Comparison of ENCODE assay signal across 27 cellular contexts in genomic region chr5:170387775-170388174, GRCh38. TPM values are rescaled to one million over a fixed set of nuclear protein-coding genes. Genes with fewer than 3 reads are reported as not detected.
A peak's percentile ranks its signal among the peaks of the same experiment; 100 is the strongest.
DNase-seq lines count a peak whose midpoint lies in the region; FAIRE-seq and TF ChIP-seq lines count a peak whose summit lies in the region.
"Had no signal": no experiment of that assay in that cellular context is flagged by ENCODE, and none has a peak within 500 bp of the region (broad histone marks: within the 10 kb centered on the region; RNA-seq: fewer than 3 reads in every experiment).

No MANE protein-coding gene starts in this region.

- intact Hi-C loops in breast epithelium (cut with DNase I; ENCODE audit: low total_unique reads) = no loop called here
- intact Hi-C loops in mammary epithelial cell (cut with micrococcal nuclease) = no loop called here
- intact Hi-C loops in esophagus squamous epithelium (cut with DNase I) = no loop called here
- intact Hi-C loops in prostate gland (cut with DNase I) = loop anchor here (5.0 kb wide), 1 partner anchor 105 kb away; no protein-coding TSS in a partner anchor
- intact Hi-C loops in uterus (cut with DNase I; ENCODE audit: low total_unique reads) = no loop called here

- WGBS in mammary epithelial cell (ENCODE audit: low coverage, missing lambda C conversion rate) = 0% methylated on average over 2 of the region's 2 CpGs
- WGBS in esophagus squamous epithelium, 2 donors = 40% methylated on average over 1 of the region's 2 CpGs; no CpG with 5 or more reads in 1 of the 2 donors
- 35% methylated on average over 2 of the region's 2 CpGs for WGBS in prostate gland

- no peak for DNase-seq in breast epithelium (ENCODE audit: low spot score in 2 of 2)
- no peak for DNase-seq in mammary epithelial cell
- DNase-seq in esophagus squamous epithelium (lab: John Stamatoyannopoulos, UW) = no peak
- DNase-seq in prostate gland (ENCODE audit: low spot score) = no peak
- peak in 1 of 2 donors; percentile 33 for DNase-seq in uterus
- DNase-seq in frontal cortex (ENCODE audit: low spot score in 2 of 2) = no peak
- no peak for DNase-seq in hepatic stellate cell (ENCODE audit: low spot score)
- no peak for DNase-seq in NCI-H2029 (lab: John Stamatoyannopoulos, UW)
- DNase-seq: activated CD4-positive, alpha-beta T cell treated with anti-CD3 and anti-CD28 coated beads for 4 hours; activated naive CD4-positive, alpha-beta T cell treated with anti-CD3 and anti-CD28 coated beads for 36 hours; activated T-cell treated with anti-CD3 and anti-CD28 coated beads, Interleukin-2, amount 50 U/mL, for 72 hours; cortex of kidney; DMS79; HCEC 1CT; Kasumi-1; mesenchymal stem cell; naive B cell; NCI-H1694 treated with DMSO at 0.1 percent for 48 hours; NCI-H526 treated with DMSO at 0.1 percent for 48 hours; spleen; stimulated activated CD4-positive, alpha-beta T cell treated with anti-CD3 and anti-CD28 coated beads, Interleukin-2, amount 100 ng/mL, for 48 hours; stimulated activated naive CD4-positive, alpha-beta T cell; upper lobe of left lung had no signal

- CTCF ChIA-PET in mammary epithelial cell (lab: Charles Lee; ENCODE audit: low non-redundant PET) = no interaction called here

- H3K27me3 ChIP-seq in breast epithelium (no peaks in the 10 kb centered on the region), mammary epithelial cell (ENCODE audit: insufficient read depth, low read length) (peaks cover 14% of the 10 kb centered on the region), esophagus squamous epithelium (no peaks in the 10 kb centered on the region), prostate gland (replicated peaks; ENCODE audit: insufficient read depth) (no peaks in the 10 kb centered on the region), uterus (no peaks in the 10 kb centered on the region)
- H3K27me3 ChIP-seq: upper lobe of left lung had no signal

- TF ChIP-seq CTCF in breast epithelium (IDR thresholded peaks at IDR 0.05) (no peak), mammary epithelial cell (conservative IDR thresholded peaks at IDR 0.05 in 1 of 2, IDR thresholded peaks at IDR 0.05 in 1 of 2; ENCODE audit: extremely low read depth in 1 of 2, insufficient read depth in 1 of 2, low read depth in 1 of 2, low read length in 2 of 2) (no peak), esophagus squamous epithelium (IDR thresholded peaks at IDR 0.05) (no peak), prostate gland (IDR thresholded peaks at IDR 0.05) (no peak), uterus (IDR thresholded peaks at IDR 0.05) (no peak)

- no peaks in the 10 kb centered on the region for H3K79me2 ChIP-seq in mammary epithelial cell (ENCODE audit: insufficient read depth, low read length)

- no peak for TF ChIP-seq POLR2A in breast epithelium (IDR thresholded peaks at IDR 0.05)
- no peak for TF ChIP-seq POLR2A in esophagus squamous epithelium (IDR thresholded peaks at IDR 0.05)
- no peak for TF ChIP-seq POLR2A in prostate gland (IDR thresholded peaks at IDR 0.05)
- TF ChIP-seq POLR2A in uterus (IDR thresholded peaks at IDR 0.05) = no peak

- H4K20me1 ChIP-seq in mammary epithelial cell (ENCODE audit: insufficient read depth, low read length) = no peaks in the 10 kb centered on the region

- no peak for FAIRE-seq in frontal cortex (lab: Jason Lieb, UNC)
- FAIRE-seq: A204.1 had no signal

- H2AFZ ChIP-seq in mammary epithelial cell (ENCODE audit: low read depth, low read length) = no peak overlapping the region

- no TSS peak for BruUV-seq in mammary epithelial cell (replicated peaks; lab: Mats Ljungman, UMichigan)

- H3K9me3 ChIP-seq in breast epithelium = no peaks in the 10 kb centered on the region
- no peaks in the 10 kb centered on the region for H3K9me3 ChIP-seq in mammary epithelial cell (replicated peaks; ENCODE audit: insufficient read depth, low read length)
- H3K9me3 ChIP-seq in esophagus squamous epithelium = no peaks in the 10 kb centered on the region
- H3K9me3 ChIP-seq in prostate gland = no peaks in the 10 kb centered on the region
- H3K9me3 ChIP-seq in uterus = no peaks in the 10 kb centered on the region
- H3K9me3 ChIP-seq: spleen, upper lobe of left lung had no signal

- no peaks in the 10 kb centered on the region for H3K4me1 ChIP-seq in breast epithelium
- no peaks in the 10 kb centered on the region for H3K4me1 ChIP-seq in mammary epithelial cell (ENCODE audit: insufficient read depth, low read length)
- peaks cover 0 to 6% (median 0%) of the 10 kb centered on the region in 3 donors for H3K4me1 ChIP-seq in esophagus squamous epithelium
- no peaks in the 10 kb centered on the region for H3K4me1 ChIP-seq in prostate gland (replicated peaks)
- no peaks in the 10 kb centered on the region for H3K4me1 ChIP-seq in uterus

- H3K4me3 ChIP-seq in breast epithelium (peak overlapping the region in 2 of 3 donors; percentile 44 to 64), mammary epithelial cell (replicated peaks in 1 of 3; ENCODE audit: insufficient read depth in 1 of 3, low read depth in 2 of 3, low read length in 3 of 3) (no peak overlapping the region), esophagus squamous epithelium (peak overlapping the region; percentile 21 to 66 (median 36)), prostate gland (peak overlapping the region; percentile 2 to 11), uterus (peak overlapping the region; percentile 43 to 53)
- H3K4me3 ChIP-seq: SK-N-MC had no signal

- no peak overlapping the region for H3K4me2 ChIP-seq in mammary epithelial cell (ENCODE audit: insufficient read depth, low read depth, low read length)

- H3K36me3 ChIP-seq in breast epithelium (no peaks in the 10 kb centered on the region), mammary epithelial cell (ENCODE audit: insufficient read depth, low read length) (no peaks in the 10 kb centered on the region), esophagus squamous epithelium (no peaks in the 10 kb centered on the region), prostate gland (no peaks in the 10 kb centered on the region), uterus (no peaks in the 10 kb centered on the region)

- dilution Hi-C loops in mammary epithelial cell (cut with HindIII; ENCODE audit: low sequenced_read_pairs) = no loop called here

- no peak overlapping the region for H3K9ac ChIP-seq in mammary epithelial cell (ENCODE audit: insufficient read depth, low read length)

- H3K27ac ChIP-seq in breast epithelium = peak overlapping the region; percentile 72 to 88
- no peak overlapping the region for H3K27ac ChIP-seq in mammary epithelial cell (ENCODE audit: insufficient read depth, low read depth, low read length)
- H3K27ac ChIP-seq in esophagus squamous epithelium = peak overlapping the region; percentile 67 to 90 (median 77)
- H3K27ac ChIP-seq in prostate gland = peak overlapping the region; percentile 75 to 76
- peak overlapping the region; percentile 84 to 91 for H3K27ac ChIP-seq in uterus
- H3K27ac ChIP-seq: SK-N-MC, spleen, upper lobe of left lung had no signal

- in situ Hi-C loops in mammary epithelial cell (cut with MboI; ENCODE audit: low sequenced_read_pairs in 2 of 2) = no loop called here

RNA-seq across cellular contexts. Expression of gene KCNMB1, which starts 1.4 kb away (rescaled TPM):
- total RNA-seq in breast epithelium (1 to 10 TPM in 2 of 3 donors, under 1 TPM in 1; 0.16 to 6.6 (median 5.1) TPM), mammary epithelial cell (under 1 TPM in 1 of 2 donors, not detected in 1; 0.50 TPM), esophagus squamous epithelium (1 to 10 TPM in 3 of 4 donors, under 1 TPM in 1; 0.38 to 9.3 (median 2.4) TPM), prostate gland (1 to 10 TPM; 5.9 to 9.1 TPM), uterus (10 to 100 TPM in 1 of 4 donors, 1 to 10 TPM in 3; 5.7 to 42.6 (median 8.7) TPM), frontal cortex (under 0.01 TPM)
- not detected for polyA plus RNA-seq in mammary epithelial cell
- not detected for polyA minus RNA-seq in mammary epithelial cell
- total RNA-seq: activated T-cell treated with anti-CD3 and anti-CD28 coated beads, Interleukin-2, amount 50 U/mL, for 72 hours; B cell; bronchial epithelial cell had no signal

Comparison
In these comparisons a context has a peak if more than half of its experiments do, and no peak if none do; other contexts are left out.
1. H3K4me3 ChIP-seq: peak in breast epithelium (2 of 3), esophagus squamous epithelium (4 of 4), prostate gland (2 of 2) and uterus (2 of 2); none in mammary epithelial cell (0 of 3).